Comparison of ENCODE assay signal across 11 cellular contexts in the genomic region with DNA sequence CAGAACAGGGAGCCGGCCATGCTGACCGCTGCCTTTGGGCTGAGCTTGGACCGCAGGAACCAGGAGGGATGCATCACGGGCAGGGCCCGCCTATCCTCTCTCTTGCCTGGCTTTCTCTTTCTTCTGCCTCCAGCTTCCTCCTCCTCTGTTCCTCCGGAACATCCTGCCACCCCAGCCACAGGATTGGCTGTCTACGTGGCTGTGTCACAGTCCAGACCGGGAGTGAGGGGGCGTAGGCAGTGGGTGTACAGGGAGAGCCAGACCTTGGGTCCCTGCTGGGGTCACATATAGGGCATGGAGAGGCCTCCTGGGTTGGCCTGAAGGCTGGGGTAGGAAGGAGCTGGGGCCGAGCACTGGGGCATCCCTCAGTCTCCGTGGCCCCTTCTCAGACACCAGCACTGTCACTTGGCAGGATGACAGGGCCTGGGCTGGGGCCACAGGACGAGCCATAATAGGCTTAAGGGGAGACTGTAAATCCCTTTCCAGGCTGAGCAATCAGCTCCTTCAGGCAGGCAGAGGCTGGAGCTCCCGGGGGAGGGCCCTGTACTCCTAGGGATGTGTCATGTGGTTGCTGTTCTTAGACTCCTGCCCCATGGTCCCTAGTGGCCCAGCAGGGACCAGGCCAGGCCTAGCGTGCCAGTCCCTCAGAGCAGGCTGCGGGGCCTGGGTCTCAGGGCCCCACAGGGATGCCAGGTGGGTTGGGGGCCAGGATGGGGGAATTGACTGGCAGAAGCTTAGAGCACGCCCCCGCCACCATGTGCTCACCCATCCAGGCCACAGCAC. TPM values are rescaled to one million over a fixed set of nuclear protein-coding genes. Genes with fewer than 3 reads are reported as not detected.
DNase-seq lines count a peak whose midpoint lies in the region; ATAC-seq and TF ChIP-seq lines count a peak whose summit lies in the region.
"Had no signal": no experiment of that assay in that cellular context is flagged by ENCODE, and none has a peak within 500 bp of the region (broad histone marks: within the 10 kb centered on the region; RNA-seq: fewer than 3 reads in every experiment).

No MANE protein-coding gene starts in this region.

- H3K9me3 ChIP-seq in GM23248 (ENCODE audit: low read depth) = no peaks in the 10 kb centered on the region
- no peaks in the 10 kb centered on the region for H3K9me3 ChIP-seq in psoas muscle

- ATAC-seq in psoas muscle = peak in 2 of 4 donors; percentile 24 to 33
- no peak for ATAC-seq in HG02610 (IDR thresholded peaks at IDR 0.05; ENCODE audit: unreplicated experiment)

- H3F3A ChIP-seq in GM23248 (ENCODE audit: insufficient read depth) = no peaks in the 10 kb centered on the region

- H3K4me3 ChIP-seq in GM23248 = no peak overlapping the region
- H3K4me3 ChIP-seq in foreskin fibroblast (ENCODE audit: low read depth in 1 of 2, low read length in 2 of 2) = no peak overlapping the region
- no peak overlapping the region for H3K4me3 ChIP-seq in psoas muscle

- peak overlapping the region; percentile 43 for H2AFZ ChIP-seq in GM23248

- H3K27me3 ChIP-seq in GM23248 (replicated peaks; ENCODE audit: insufficient read depth) (no peaks in the 10 kb centered on the region), psoas muscle (ENCODE audit: insufficient read depth in 3 of 3, low read length in 2 of 3) (peaks cover 0 to 4% (median 0%) of the 10 kb centered on the region in 3 donors)

- in situ Hi-C loops in GM23248 (cut with MboI) (no loop called here), GM13976 (cut with MboI; ENCODE audit: low sequenced_read_pairs, unreplicated experiment) (no loop called here)

- H3K4me1 ChIP-seq in GM23248 (ENCODE audit: insufficient read depth) = peaks cover 10% of the 10 kb centered on the region
- H3K4me1 ChIP-seq in psoas muscle = no peaks in the 10 kb centered on the region

- WGBS in GM23248 (ENCODE audit: low coverage in 1 of 2, low lambda C conversion rate in 2 of 2, missing lambda C conversion rate in 2 of 2), 2 experiments = 75 to 79% methylated on average over 16 to 17 of the region's 17 CpGs
- WGBS in psoas muscle, 3 donors = 70 to 83% (median 79%) methylated on average over 17 of the region's 17 CpGs

- intact Hi-C loops in psoas muscle (cut with DNase I) = no loop called here

- no peaks in the 10 kb centered on the region for H3K9me2 ChIP-seq in GM23248 (ENCODE audit: insufficient read depth)

- H3K9ac ChIP-seq in GM23248 = no peak overlapping the region

- H3K36me3 ChIP-seq in GM23248 (ENCODE audit: low read depth) = no peaks in the 10 kb centered on the region
- H3K36me3 ChIP-seq in psoas muscle (ENCODE audit: insufficient read depth in 1 of 2, low read depth in 1 of 2) = no peaks in the 10 kb centered on the region

- H3K4me2 ChIP-seq in GM23248 (ENCODE audit: unreplicated experiment) = no peak overlapping the region

- H3K27ac ChIP-seq in GM23248 (no peak overlapping the region), psoas muscle (peak overlapping the region; percentile 30)

- DNase-seq in GM23248 = peak; percentile 79
- DNase-seq in foreskin fibroblast = peak; percentile 14 to 30
- no peak for DNase-seq in psoas muscle
- no peak for DNase-seq in cerebellum (ENCODE audit: low spot score)
- no peak for DNase-seq in stimulated activated CD4-positive, alpha-beta T cell treated with anti-CD3 and anti-CD28 coated beads, Interleukin-4, amount 100 ng/mL, for 4 hours
- DNase-seq in GM13976 (ENCODE audit: low spot score) = no peak
- DNase-seq: activated T-cell treated with anti-CD3 and anti-CD28 coated beads, Interleukin-2, amount 50 U/mL, for 48 hours; NCI-H1092; T-helper 1 cell had no signal

- H4K20me1 ChIP-seq in GM23248 (ENCODE audit: insufficient read depth) = no peaks in the 10 kb centered on the region

- TF ChIP-seq CTCF in foreskin fibroblast (IDR thresholded peaks at IDR 0.05; ENCODE audit: low read depth, low read length) = no peak
- TF ChIP-seq CTCF in psoas muscle (IDR thresholded peaks at IDR 0.05) = no peak
- no peak for TF ChIP-seq CTCF in GM13976 (IDR thresholded peaks at IDR 0.05; ENCODE audit: borderline replicate concordance, control extremely low read depth, extremely low read depth, insufficient read depth, missing control alignments)

- no peaks in the 10 kb centered on the region for H3K79me2 ChIP-seq in GM23248 (ENCODE audit: insufficient read depth)

TF ChIP-seq in PFSK-1, 5 proteins besides CTCF, POLR2A, EP300 and RAD21:
- TF ChIP-seq SIN3A (IDR thresholded peaks at IDR 0.05; ENCODE audit: borderline replicate concordance, insufficient read depth, low read length) (no peak), POLR2AphosphoS5 (IDR thresholded peaks at IDR 0.05; ENCODE audit: low read depth, low read length) (peak; percentile 58; the same call in 1 of the 2 replicates)

RNA-seq across cellular contexts. Expression of a gene that starts 25.4 kb away (rescaled TPM):
- total RNA-seq in GM23248 (2014; rRNA removed; shearing (Covaris generic)) = not detected in 2 replicates
- not detected in 2 replicates for polyA plus RNA-seq in GM23248 (2016; fragmentation: Nextera tagmentation; extraction: Ambion mirVana)
- 211 TPM for polyA plus RNA-seq in PFSK-1 (2012; ENCODE audit: insufficient read length, low read depth)
- total RNA-seq in psoas muscle = under 1 TPM; 0.25 to 0.62 (median 0.47) TPM
- under 1 TPM; 0.28 to 0.61 (median 0.43) TPM for polyA plus RNA-seq in psoas muscle
- 30.1 TPM for total RNA-seq in cerebellum

Comparison
In these comparisons a context has a peak if more than half of its experiments do, and no peak if none do; other contexts are left out.
1. DNase-seq: peak in GM23248 (single experiment) and foreskin fibroblast (2 of 2); none in psoas muscle (0 of 2), cerebellum (single experiment), stimulated activated CD4-positive, alpha-beta T cell treated with anti-CD3 and anti-CD28 coated beads, Interleukin-4, amount 100 ng/mL, for 4 hours (0 of 2) and GM13976 (single experiment).
2. RNA of a gene that starts 25.4 kb away (total RNA-seq): 30.1 TPM in cerebellum (single experiment); 0.25 to 0.62 TPM in psoas muscle and not detected in GM23248; every median in the first group is over 10 times any median in the second.